ENCODE assay signal across 8 cellular contexts in the genomic region with DNA sequence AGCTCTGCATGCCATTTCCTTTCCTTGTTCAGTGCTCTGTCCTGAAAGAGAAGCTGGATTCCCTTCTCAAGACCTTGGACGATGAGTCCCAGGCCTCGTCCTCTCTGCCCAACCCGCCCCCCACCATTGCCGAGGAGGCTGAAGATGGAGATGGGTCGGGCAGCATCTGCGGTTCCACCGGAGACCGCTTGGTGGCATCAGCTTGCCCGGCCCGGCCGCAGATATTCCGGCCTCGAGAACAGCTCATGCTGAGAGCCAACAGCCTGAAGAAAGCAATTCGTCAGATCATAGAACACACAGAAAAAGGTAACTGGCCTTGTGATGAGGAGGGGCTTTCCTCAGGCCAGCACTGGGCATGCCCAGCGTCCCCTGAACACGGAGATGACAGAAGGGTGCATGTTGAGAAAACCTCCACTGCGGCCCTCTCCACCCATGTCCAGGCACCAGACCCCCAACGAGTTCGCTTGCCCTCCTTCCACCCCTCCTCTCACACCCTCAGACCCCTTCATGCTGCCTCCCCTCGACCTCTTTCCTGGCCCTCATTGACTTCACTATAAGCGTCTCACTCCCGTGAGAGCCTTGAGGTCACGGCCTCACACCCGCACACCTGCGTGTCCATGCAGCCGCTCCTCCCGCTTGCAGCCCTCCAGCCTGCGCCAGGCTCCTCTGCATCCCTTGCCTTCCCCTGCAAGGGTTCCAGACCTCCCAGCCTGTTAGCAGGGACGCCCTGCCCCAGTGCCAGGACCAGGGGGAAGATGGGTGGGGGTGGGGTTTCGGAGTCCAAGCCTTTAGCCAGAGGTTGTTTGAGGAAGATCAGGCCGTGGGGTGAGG.
DNase-seq lines count a peak whose midpoint lies in the region; ATAC-seq, FAIRE-seq and TF ChIP-seq lines count a peak whose summit lies in the region.

No MANE protein-coding gene starts in this region.

- H2AK9ac ChIP-seq in IMR-90 (replicated peaks; ENCODE audit: low read depth, low read length, poor library complexity): peak overlapping the region; percentile 85

- H2BK120ac ChIP-seq in IMR-90 (ENCODE audit: low read depth, low read length): no peak overlapping the region
- no peak overlapping the region for H2BK120ac ChIP-seq in H1 (replicated peaks; ENCODE audit: low read depth, low read length)

- no peak overlapping the region for H2BK12ac ChIP-seq in H1 (ENCODE audit: low read depth, low read length)

- H3K9me1 ChIP-seq in IMR-90 (ENCODE audit: insufficient read depth, low read length): peaks cover 2% of the 10 kb centered on the region; the same call in 1 of the 2 replicates

- H3K4ac ChIP-seq in IMR-90 (ENCODE audit: low read depth, low read length): no peak overlapping the region; the same call in 1 of the 2 replicates
- H3K4ac ChIP-seq in H1 (replicated peaks; ENCODE audit: insufficient read length, low read depth, low read length): no peak overlapping the region

- H2BK5ac ChIP-seq in IMR-90 (ENCODE audit: low read depth, low read length, poor library complexity, severe bottlenecking): no peak overlapping the region
- no peak overlapping the region for H2BK5ac ChIP-seq in H1 (ENCODE audit: low read depth, low read length)

- H3K56ac ChIP-seq in IMR-90 (ENCODE audit: extremely low read depth, insufficient read depth, low read length) (no peak overlapping the region), H1 (replicated peaks; ENCODE audit: insufficient read length, low read depth, low read length) (no peak overlapping the region)

- CTCF ChIA-PET in IMR-90 (lab: Yijun Ruan, JAX): interaction anchor here (0.7 to 1.5 kb wide), 10 partner anchors 10 to 384 kb away, joined by 3 to 9 read pairs (median 4); no protein-coding TSS in a partner anchor
- CTCF ChIA-PET in H1 (lab: Charles Lee; ENCODE audit: partially characterized antibody): interaction anchor here (0.7 to 3.5 kb wide), 40 partner anchors 9 to 479 kb away, joined by 3 to 35 read pairs (median 4); a partner anchor contains a TSS

- H3K9ac ChIP-seq in IMR-90 (ENCODE audit: low read depth, low read length) (no peak overlapping the region), H1 (replicated peaks in 1 of 4; ENCODE audit: extremely low read depth in 1 of 4, low read depth in 3 of 4, low read length in 3 of 4) (no peak overlapping the region; a peak in 1 of 7 replicates)

- H3K79me2 ChIP-seq in H1 (ENCODE audit: control insufficient read depth in 1 of 2, insufficient read depth in 2 of 2, low read length in 2 of 2): no peaks in the 10 kb centered on the region

- 34% methylated on average over 7 of the region's 31 CpGs; no CpG with 5 or more reads in 1 of the 2 experiments for WGBS in IMR-90 (ENCODE audit: extremely low coverage in 2 of 2, insufficient read length in 1 of 2), 2 experiments
- WGBS in H1 (ENCODE audit: extremely low coverage in 1 of 2, insufficient coverage in 1 of 2, insufficient read length in 1 of 2, insufficient replicate concordance in 2 of 2, low coverage in 1 of 2, low lambda C conversion rate in 2 of 2, missing lambda C conversion rate in 1 of 2), 2 experiments: 64% methylated on average over 27 of the region's 31 CpGs; no CpG with 5 or more reads in 1 of the 2 experiments
- 75 to 86% (median 86%) methylated on average over 31 of the region's 31 CpGs for WGBS in small intestine, 3 donors

- no peak for TF ChIP-seq EP300 in H1 (IDR thresholded peaks at IDR 0.05; ENCODE audit: borderline replicate concordance in 1 of 2, low read depth in 2 of 2, low read length in 2 of 2)

- FAIRE-seq in H1 (lab: Jason Lieb, UNC): peak; percentile 48
- no peak for FAIRE-seq in small intestine (lab: Jason Lieb, UNC)

- H3K27ac ChIP-seq in IMR-90 (ENCODE audit: insufficient read depth, low read length) (no peak overlapping the region), H1 (ENCODE audit: low read depth, low read length) (no peak overlapping the region), lower lobe of right lung (no peak overlapping the region), small intestine (ENCODE audit: low read depth in 1 of 2, low read length in 1 of 2) (no peak overlapping the region)

- H3K79me1 ChIP-seq in IMR-90 (ENCODE audit: low read depth in 1 of 2, low read length in 2 of 2) (no peaks in the 10 kb centered on the region), H1 (ENCODE audit: low read depth, low read length) (no peaks in the 10 kb centered on the region)

- peaks cover 34% of the 10 kb centered on the region for H3K36me3 ChIP-seq in IMR-90 (ENCODE audit: control insufficient read depth, insufficient read depth, low read length)
- peaks cover 0 to 4% (median 1%) of the 10 kb centered on the region in 4 experiments; a peak in 3 of 8 replicates for H3K36me3 ChIP-seq in H1 (ENCODE audit: control insufficient read depth in 2 of 4, insufficient read depth in 4 of 4, low read length in 3 of 4)
- H3K36me3 ChIP-seq in lower lobe of right lung: peaks cover 97% of the 10 kb centered on the region
- H3K36me3 ChIP-seq in small intestine (ENCODE audit: control insufficient read depth in 2 of 2, insufficient read depth in 2 of 2, low read length in 2 of 2): peaks cover 19 to 44% of the 10 kb centered on the region in 2 donors

- TF ChIP-seq POLR2A in IMR-90 (IDR thresholded peaks at IDR 0.05; ENCODE audit: low read depth, low read length) (no peak), H1 (IDR thresholded peaks at IDR 0.05; ENCODE audit: control extremely low read depth in 1 of 2, low read depth in 2 of 2, low read length in 2 of 2) (no peak)

- H2AFZ ChIP-seq in IMR-90 (replicated peaks; ENCODE audit: low read length, poor library complexity): peak overlapping the region; percentile 73
- H2AFZ ChIP-seq in H1 (ENCODE audit: low read length): no peak overlapping the region

- DNase-seq in AG08395 (ENCODE audit: low spot score) (peak; percentile 74), IMR-90 (peak; percentile 48), H1 (ENCODE audit: low read depth in 1 of 2, low spot score in 2 of 2) (peak; percentile 38 to 85), lower lobe of right lung (peak; percentile 48), NCI-H1694 treated with DMSO at 0.1 percent for 48 hours (lab: John Stamatoyannopoulos, UW) (no peak), small intestine (no peak), occipital lobe (lab: John Stamatoyannopoulos, UW) (no peak)

- H3K23ac ChIP-seq in IMR-90 (ENCODE audit: low read depth, low read length) (no peak overlapping the region), H1 (ENCODE audit: insufficient read length) (no peak overlapping the region)

- ATAC-seq in IMR-90 (ENCODE audit: low read depth) (peak; percentile 94), lower lobe of right lung (peak; percentile 59 to 62), GM21737 (IDR thresholded peaks at IDR 0.05; ENCODE audit: unreplicated experiment) (no peak)

- no peak overlapping the region for H2AK5ac ChIP-seq in IMR-90 (ENCODE audit: low read depth, low read length)
- H2AK5ac ChIP-seq in H1 (ENCODE audit: low read depth, low read length): no peak overlapping the region

- H3K27me3 ChIP-seq in IMR-90 (ENCODE audit: control insufficient read depth, insufficient read depth, low read length) (no peaks in the 10 kb centered on the region), H1 (replicated peaks in 1 of 4; ENCODE audit: control insufficient read depth in 3 of 4, extremely low read depth in 1 of 4, insufficient read depth in 3 of 4, low read length in 3 of 4) (no peaks in the 10 kb centered on the region), lower lobe of right lung (ENCODE audit: low read depth) (no peaks in the 10 kb centered on the region), small intestine (ENCODE audit: control insufficient read depth in 2 of 2, insufficient read depth in 2 of 2, low read length in 2 of 2) (no peaks in the 10 kb centered on the region)

- H4K20me1 ChIP-seq in IMR-90 (ENCODE audit: insufficient read depth, low read length) (no peaks in the 10 kb centered on the region), H1 (replicated peaks in 1 of 2; ENCODE audit: control insufficient read depth in 1 of 2, insufficient read depth in 2 of 2, low read length in 2 of 2) (peaks cover 0 to 1% of the 10 kb centered on the region in 2 experiments)

- H3K14ac ChIP-seq in IMR-90 (replicated peaks; ENCODE audit: low read depth, low read length): no peak overlapping the region
- no peak overlapping the region for H3K14ac ChIP-seq in H1 (ENCODE audit: insufficient read length)

- H3K18ac ChIP-seq in IMR-90 (ENCODE audit: low read depth, low read length) (no peak overlapping the region), H1 (ENCODE audit: extremely low read depth, low read length) (peak overlapping the region; percentile 51; the same call in 1 of the 2 replicates)

- TF ChIP-seq RAD21 in IMR-90 (IDR thresholded peaks at IDR 0.05; ENCODE audit: low read length) (peak; percentile 79), H1 (IDR thresholded peaks at IDR 0.05 in 1 of 2, conservative IDR thresholded peaks at IDR 0.05 in 1 of 2; ENCODE audit: low read depth in 2 of 2, low read length in 2 of 2) (peak; percentile 60 to 78)

- TF ChIP-seq CTCF in IMR-90 (conservative IDR thresholded peaks at IDR 0.05; ENCODE audit: low read depth, low read length) (peak; percentile 82), H1 (IDR thresholded peaks at IDR 0.05; ENCODE audit: control extremely low read depth in 1 of 3, insufficient read depth in 1 of 3, low read depth in 1 of 3, low read length in 3 of 3) (peak; percentile 79 to 89 (median 83)), lower lobe of right lung (IDR thresholded peaks at IDR 0.05) (peak; percentile 51)

- H2BK15ac ChIP-seq in IMR-90 (ENCODE audit: low read depth, low read length): no peak overlapping the region
- no peak overlapping the region for H2BK15ac ChIP-seq in H1 (ENCODE audit: low read length)

- in situ Hi-C loops in IMR-90 (cut with MboI; ENCODE audit: low sequenced_read_pairs): loop anchor here (5.0 to 10.0 kb wide), 3 partner anchors 97 to 263 kb away; a partner anchor contains a TSS

- no peaks in the 10 kb centered on the region for H3K23me2 ChIP-seq in H1 (ENCODE audit: low read depth, low read length)

- intact Hi-C loops in IMR-90 (cut with micrococcal nuclease) (loop anchor here (1.0 kb wide), 2 partner anchors 262 to 383 kb away; no protein-coding TSS in a partner anchor), lower lobe of right lung (cut with DNase I) (no loop called here)

- dilution Hi-C loops in IMR-90 (cut with HindIII; ENCODE audit: low sequenced_read_pairs, unreplicated experiment): no loop called here

- no peak overlapping the region for H2BK20ac ChIP-seq in IMR-90 (ENCODE audit: low read depth, low read length)
- H2BK20ac ChIP-seq in H1 (ENCODE audit: low read length): no peak overlapping the region

- BruUV-seq in IMR-90 (replicated peaks; lab: Mats Ljungman, UMichigan): no TSS peak

- POLR2A ChIA-PET in IMR-90 (lab: Charles Lee; ENCODE audit: unreplicated experiment): no interaction called here
- POLR2A ChIA-PET in H1 (lab: Charles Lee; ENCODE audit: partially characterized antibody): no interaction called here

- H4K91ac ChIP-seq in IMR-90 (ENCODE audit: insufficient read depth, low read depth, low read length) (no peak overlapping the region), H1 (replicated peaks; ENCODE audit: insufficient read length, low read length) (no peak overlapping the region)

- no peak overlapping the region for H3K4me3 ChIP-seq in IMR-90 (ENCODE audit: insufficient read depth, low read depth, low read length)
- H3K4me3 ChIP-seq in H1 (ENCODE audit: extremely low read depth in 1 of 4, insufficient read depth in 2 of 4, low read depth in 3 of 4, low read length in 4 of 4): no peak overlapping the region
- no peak overlapping the region for H3K4me3 ChIP-seq in lower lobe of right lung
- H3K4me3 ChIP-seq in small intestine (ENCODE audit: low read depth in 1 of 2, low read length in 2 of 2): no peak overlapping the region

- H3K4me2 ChIP-seq in IMR-90 (ENCODE audit: low read depth, low read length): no peak overlapping the region
- H3K4me2 ChIP-seq in H1 (ENCODE audit: insufficient read depth in 1 of 2, low read depth in 2 of 2, low read length in 2 of 2): no peak overlapping the region

- H3K4me1 ChIP-seq in IMR-90 (ENCODE audit: control insufficient read depth, insufficient read depth, low read length) (no peaks in the 10 kb centered on the region), H1 (replicated peaks in 1 of 4; ENCODE audit: control insufficient read depth in 3 of 4, insufficient read depth in 4 of 4, low read length in 3 of 4) (no peaks in the 10 kb centered on the region; a peak in 1 of 7 replicates), lower lobe of right lung (no peaks in the 10 kb centered on the region), small intestine (ENCODE audit: control insufficient read depth in 2 of 2, insufficient read depth in 1 of 2, low read depth in 1 of 2, low read length in 1 of 2) (no peaks in the 10 kb centered on the region)

- H4K8ac ChIP-seq in IMR-90 (ENCODE audit: low read depth in 2 of 2, low read length in 2 of 2): peak overlapping the region in 1 of 2 experiments; percentile 65; a peak in 1 of 4 replicates
- H4K8ac ChIP-seq in H1 (ENCODE audit: extremely low read depth, insufficient read depth, low read length): no peak overlapping the region; the same call in 1 of the 2 replicates

- H4K5ac ChIP-seq in IMR-90 (ENCODE audit: low read depth, low read length) (no peak overlapping the region), H1 (ENCODE audit: insufficient read length, low read depth, low read length) (no peak overlapping the region)

- H3K9me3 ChIP-seq in IMR-90 (ENCODE audit: control insufficient read depth, insufficient read depth, low read length) (no peaks in the 10 kb centered on the region), H1 (ENCODE audit: insufficient read depth in 2 of 2, low read depth in 1 of 2, low read length in 1 of 2) (no peaks in the 10 kb centered on the region), lower lobe of right lung (no peaks in the 10 kb centered on the region), small intestine (ENCODE audit: control insufficient read depth, low read depth) (no peaks in the 10 kb centered on the region)

Comparison
In these comparisons a context has a peak if more than half of its experiments do, and no peak if none do; other contexts are left out.
1. DNase-seq: peak in AG08395 (single experiment), IMR-90 (single experiment), H1 (2 of 2) and lower lobe of right lung (single experiment); none in NCI-H1694 treated with DMSO at 0.1 percent for 48 hours (single experiment), small intestine (single experiment) and occipital lobe (single experiment).
2. Peak in every context shown above with its lines, with median percentiles within 50 percentile points of each other: CTCF ChIP-seq.